8 cellular contexts compared by ENCODE assay signal in the genomic region with DNA sequence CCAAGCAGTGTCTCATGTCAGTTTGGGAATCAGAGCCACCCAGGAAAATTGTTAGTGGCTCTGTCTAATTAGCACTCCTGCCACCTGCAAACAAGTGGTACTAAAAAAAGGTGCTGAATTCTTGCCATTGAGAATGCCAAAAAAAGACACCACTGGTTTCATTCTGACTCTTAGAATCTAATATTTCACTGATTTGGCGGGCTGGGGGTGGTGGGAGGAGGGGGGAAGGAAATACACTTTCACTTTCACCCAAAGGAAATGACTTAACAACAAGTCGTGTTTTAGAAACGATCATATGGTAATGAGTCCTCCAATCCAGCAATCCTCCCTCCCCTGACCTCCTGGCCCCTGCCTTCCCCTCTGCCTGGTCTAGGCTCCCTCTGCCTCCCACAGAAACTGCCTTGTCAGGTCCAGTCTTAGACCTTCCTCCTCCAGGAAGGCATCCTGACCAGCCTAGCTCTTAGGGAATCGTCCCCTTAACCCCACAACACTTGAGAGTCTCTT.
DNase-seq lines count a peak whose midpoint lies in the region; ATAC-seq and TF ChIP-seq lines count a peak whose summit lies in the region.

No MANE protein-coding gene starts in this region.

- DNase-seq in NCI-H2196 treated with DMSO at 0.1 percent for 48 hours (lab: John Stamatoyannopoulos, UW; ENCODE audit: unreplicated experiment) (peak; percentile 6), cardiac fibroblast (ENCODE audit: low read depth in 2 of 2) (peak; percentile 16 to 36), foreskin fibroblast (no peak), EL (no peak), retina (no peak)
- peak; percentile 30 to 36 for DNase-seq in stimulated activated CD4-positive, alpha-beta T cell treated with anti-CD3 and anti-CD28 coated beads, Interleukin-1b, Interleukin-23, amount 100 ng/mL, for 4 hours (ENCODE audit: low read depth in 2 of 2)

- ATAC-seq in GM18502 (IDR thresholded peaks at IDR 0.05; ENCODE audit: poor library complexity, unreplicated experiment) (peak; percentile 48), HG02623 (IDR thresholded peaks at IDR 0.05; ENCODE audit: unreplicated experiment) (peak; percentile 28)

- no peak for TF ChIP-seq CTCF in cardiac fibroblast (IDR thresholded peaks at IDR 0.05; ENCODE audit: low read depth, low read length)
- TF ChIP-seq CTCF in foreskin fibroblast (IDR thresholded peaks at IDR 0.05; ENCODE audit: low read depth, low read length) = no peak

- no peak overlapping the region for H3K4me3 ChIP-seq in cardiac fibroblast (replicated peaks in 1 of 2; ENCODE audit: low read depth in 2 of 2, low read length in 2 of 2)
- no peak overlapping the region for H3K4me3 ChIP-seq in foreskin fibroblast (ENCODE audit: low read depth in 1 of 2, low read length in 2 of 2)

Comparison
In these comparisons a context has a peak if more than half of its experiments do, and no peak if none do; other contexts are left out.
1. DNase-seq: peak in NCI-H2196 treated with DMSO at 0.1 percent for 48 hours (single experiment), cardiac fibroblast (2 of 2) and stimulated activated CD4-positive, alpha-beta T cell treated with anti-CD3 and anti-CD28 coated beads, Interleukin-1b, Interleukin-23, amount 100 ng/mL, for 4 hours (2 of 2); none in foreskin fibroblast (0 of 2), EL (single experiment) and retina (single experiment).